ENCODE assay signal across 9 cellular contexts in genomic region chr3:55330355-55330754, GRCh38.
A peak's percentile ranks its signal among the peaks of the same experiment; 100 is the strongest.
DNase-seq lines count a peak whose midpoint lies in the region; ATAC-seq and TF ChIP-seq lines count a peak whose summit lies in the region.
"Had no signal": no experiment of that assay in that cellular context is flagged by ENCODE, and none has a peak within 500 bp of the region (broad histone marks: within the 10 kb centered on the region; RNA-seq: fewer than 3 reads in every experiment).

No MANE protein-coding gene starts in this region.

- peak overlapping the region; percentile 15 to 89 (median 89) for H3K27ac Mint-ChIP-seq in nephron
- H3K27ac Mint-ChIP-seq in activated CD8-positive, alpha-beta memory T cell treated with anti-CD3 and anti-CD28 coated beads, Interleukin-2, amount 10 ng/mL, durations not matched to agents 7 days and 5 days = no peak overlapping the region

- no peaks in the 10 kb centered on the region for H3K36me3 Mint-ChIP-seq in nephron (ENCODE audit: low read depth)
- no peaks in the 10 kb centered on the region for H3K36me3 Mint-ChIP-seq in activated CD8-positive, alpha-beta memory T cell treated with anti-CD3 and anti-CD28 coated beads, Interleukin-2, amount 10 ng/mL, durations not matched to agents 7 days and 5 days

- H3K27me3 Mint-ChIP-seq in nephron (ENCODE audit: low read depth) = peaks cover 4% of the 10 kb centered on the region
- no peaks in the 10 kb centered on the region for H3K27me3 Mint-ChIP-seq in activated CD8-positive, alpha-beta memory T cell treated with anti-CD3 and anti-CD28 coated beads, Interleukin-2, amount 10 ng/mL, durations not matched to agents 7 days and 5 days

- CTCF ChIA-PET in activated CD8-positive, alpha-beta memory T cell treated with anti-CD3 and anti-CD28 coated beads, Interleukin-2, amount 10 ng/mL, durations not matched to agents 7 days and 5 days (lab: Charles Lee) = no interaction called here

- ATAC-seq in GM21360 (IDR thresholded peaks at IDR 0.05; ENCODE audit: unreplicated experiment) (no peak), HG03039 (IDR thresholded peaks at IDR 0.05; ENCODE audit: unreplicated experiment) (no peak), HG03457 (IDR thresholded peaks at IDR 0.05; ENCODE audit: unreplicated experiment) (no peak)
- ATAC-seq in activated CD8-positive, alpha-beta memory T cell treated with anti-CD3 and anti-CD28 coated beads, Interleukin-2, amount 10 ng/mL, durations not matched to agents 7 days and 5 days = no peak

- no peak overlapping the region for H3K4me3 Mint-ChIP-seq in nephron
- no peak overlapping the region for H3K4me3 Mint-ChIP-seq in activated CD8-positive, alpha-beta memory T cell treated with anti-CD3 and anti-CD28 coated beads, Interleukin-2, amount 10 ng/mL, durations not matched to agents 7 days and 5 days

- H3K4me1 Mint-ChIP-seq in nephron = peaks cover 47% of the 10 kb centered on the region
- no peaks in the 10 kb centered on the region for H3K4me1 Mint-ChIP-seq in activated CD8-positive, alpha-beta memory T cell treated with anti-CD3 and anti-CD28 coated beads, Interleukin-2, amount 10 ng/mL, durations not matched to agents 7 days and 5 days

- peak; percentile 86 for DNase-seq in DMS53 (lab: John Stamatoyannopoulos, UW)
- peak; percentile 12 for DNase-seq in NCI-H2196 treated with DMSO at 0.1 percent for 48 hours (lab: John Stamatoyannopoulos, UW; ENCODE audit: unreplicated experiment)
- DNase-seq in epidermal melanocyte (ENCODE audit: insufficient read length, low spot score) = peak; percentile 41
- no peak for DNase-seq in activated CD8-positive, alpha-beta memory T cell treated with anti-CD3 and anti-CD28 coated beads, Interleukin-2, amount 10 ng/mL, durations not matched to agents 7 days and 5 days
- DNase-seq: NCI-H1092 treated with DMSO at 0.1 percent for 48 hours had no signal

- TF ChIP-seq CTCF in nephron (IDR thresholded peaks at IDR 0.05; ENCODE audit: unreplicated experiment in 3 of 3) = no peak

- H3K9me3 Mint-ChIP-seq in nephron = no peaks in the 10 kb centered on the region
- H3K9me3 Mint-ChIP-seq in activated CD8-positive, alpha-beta memory T cell treated with anti-CD3 and anti-CD28 coated beads, Interleukin-2, amount 10 ng/mL, durations not matched to agents 7 days and 5 days (ENCODE audit: low read depth) = peaks cover 3% of the 10 kb centered on the region
